12 cellular contexts compared by ENCODE assay signal in the genomic region with DNA sequence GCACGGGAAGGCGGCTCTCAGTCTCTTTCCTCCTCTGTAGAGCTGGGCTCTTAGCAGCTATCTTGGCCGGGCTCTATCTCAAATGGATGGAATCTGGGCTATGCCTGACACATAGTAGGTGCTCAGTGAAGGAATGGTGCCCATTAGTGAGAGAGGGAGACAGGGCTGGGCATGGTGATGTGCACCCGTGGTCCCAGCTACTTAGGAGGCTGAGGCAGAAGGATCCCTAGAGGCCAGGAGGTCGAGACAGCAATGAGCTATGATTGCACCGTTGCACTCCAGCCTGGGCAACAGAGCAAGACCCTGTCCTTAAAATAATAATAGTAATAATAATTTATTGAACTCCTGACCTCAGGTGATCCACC. TPM values are rescaled to one million over a fixed set of nuclear protein-coding genes. Genes with fewer than 3 reads are reported as not detected.
DNase-seq lines count a peak whose midpoint lies in the region; ATAC-seq, FAIRE-seq and TF ChIP-seq lines count a peak whose summit lies in the region.
"Had no signal": no experiment of that assay in that cellular context is flagged by ENCODE, and none has a peak within 500 bp of the region (broad histone marks: within the 10 kb centered on the region; RNA-seq: fewer than 3 reads in every experiment).

No MANE protein-coding gene starts in this region.

- H3K36me3 ChIP-seq in CD4-positive, CD25-positive, alpha-beta regulatory T cell (ENCODE audit: control insufficient read depth, insufficient read depth, low read length): no peaks in the 10 kb centered on the region
- H3K36me3 ChIP-seq in HCT116 (ENCODE audit: control insufficient read depth in 1 of 2, insufficient read depth in 2 of 2, low read length in 2 of 2) (no peaks in the 10 kb centered on the region), astrocyte (ENCODE audit: insufficient read depth, low read length) (no peaks in the 10 kb centered on the region)
- H3K36me3 ChIP-seq: pancreas, thyroid gland had no signal

- no TSS peak for BruUV-seq in HCT116 (replicated peaks; lab: Mats Ljungman, UMichigan)

- H3K4me1 ChIP-seq in CD4-positive, CD25-positive, alpha-beta regulatory T cell (ENCODE audit: control insufficient read depth, insufficient read depth, low read length, poor library complexity, severe bottlenecking): peaks cover 60% of the 10 kb centered on the region
- peaks cover 23 to 38% of the 10 kb centered on the region in 2 experiments for H3K4me1 ChIP-seq in HCT116 (ENCODE audit: control insufficient read depth in 1 of 2, insufficient read depth in 2 of 2, low read length in 2 of 2)
- H3K4me1 ChIP-seq in astrocyte (ENCODE audit: insufficient read depth, low read length): peaks cover 30% of the 10 kb centered on the region
- H3K4me1 ChIP-seq: pancreas had no signal

- CTCF ChIA-PET in HCT116 (lab: Charles Lee): interaction anchor here (1.0 to 1.4 kb wide), 5 partner anchors 8 to 91 kb away, joined by 3 to 6 read pairs (median 4); a partner anchor contains a TSS

- no peak for DNase-seq in CD4-positive, CD25-positive, alpha-beta regulatory T cell
- DNase-seq in HCT116 (ENCODE audit: low read depth, low spot score) (no peak), astrocyte (ENCODE audit: low read depth) (no peak), AG08395 (ENCODE audit: low spot score) (no peak), amniotic stem cell (lab: John Stamatoyannopoulos, UW) (no peak), MV-4-11 (lab: John Stamatoyannopoulos, UW) (no peak)
- DNase-seq in natural killer cell treated with Interleukin-12 subunit alpha and Interleukin-12 subunit beta and Interleukin-15 and Interleukin-18, amount 100 ng/mL, for 72 hours (ENCODE audit: low spot score): no peak
- DNase-seq: NCI-H2081, OCI-M1, pancreas, thyroid gland had no signal

- no peak for TF ChIP-seq CTCF in HCT116 (IDR thresholded peaks at IDR 0.05 in 2 of 3, conservative IDR thresholded peaks at IDR 0.05 in 1 of 3; ENCODE audit: borderline replicate concordance in 1 of 3, insufficient read depth in 1 of 3, low read depth in 2 of 3, low read length in 2 of 3)
- no peak for TF ChIP-seq CTCF in astrocyte (IDR thresholded peaks at IDR 0.05; ENCODE audit: insufficient read depth, low read depth, low read length)

- no peaks in the 10 kb centered on the region for H3K9me3 ChIP-seq in CD4-positive, CD25-positive, alpha-beta regulatory T cell (ENCODE audit: control insufficient read depth in 2 of 2, low read length in 2 of 2)
- H3K9me3 ChIP-seq in HCT116 (ENCODE audit: control insufficient read depth in 1 of 2, insufficient read depth in 1 of 2, low read depth in 1 of 2, low read length in 2 of 2): no peaks in the 10 kb centered on the region
- H3K9me3 ChIP-seq in astrocyte (ENCODE audit: insufficient read depth, low read depth, low read length): no peaks in the 10 kb centered on the region
- H3K9me3 ChIP-seq: pancreas, thyroid gland had no signal

- peak overlapping the region; percentile 70 for H3K27ac ChIP-seq in CD4-positive, CD25-positive, alpha-beta regulatory T cell (ENCODE audit: insufficient read depth, low read length, poor library complexity, severe bottlenecking)
- H3K27ac ChIP-seq in HCT116 (ENCODE audit: low read depth, low read length) (peak overlapping the region; percentile 63), astrocyte (ENCODE audit: low read depth, low read length) (peak overlapping the region; percentile 78)
- H3K27ac ChIP-seq: pancreas had no signal

- peak overlapping the region; percentile 43 for H3K9ac ChIP-seq in HCT116 (ENCODE audit: low read length)
- peak overlapping the region; percentile 58 for H3K9ac ChIP-seq in astrocyte (ENCODE audit: low read length)

- ATAC-seq in CD4-positive, CD25-positive, alpha-beta regulatory T cell (ENCODE audit: low read depth in 2 of 2): peak; percentile 1 to 3
- ATAC-seq in HCT116 (0 out of 2 replicates have a peak, but pooled peaks have one; percentile 7), GM21515 (IDR thresholded peaks at IDR 0.05; ENCODE audit: unreplicated experiment) (no peak)
- ATAC-seq in natural killer cell treated with Interleukin-12 subunit alpha and Interleukin-12 subunit beta and Interleukin-15 and Interleukin-18, amount 100 ng/mL, for 72 hours: no peak

- H3K4me2 ChIP-seq in HCT116 (ENCODE audit: low read length) (peak overlapping the region; percentile 64), astrocyte (ENCODE audit: low read length) (peak overlapping the region; percentile 77)

- H3K36me3 Mint-ChIP-seq in CD4-positive, CD25-positive, alpha-beta regulatory T cell: no peaks in the 10 kb centered on the region
- no peaks in the 10 kb centered on the region for H3K36me3 Mint-ChIP-seq in astrocyte (ENCODE audit: low read depth, unreplicated experiment)
- no peaks in the 10 kb centered on the region for H3K36me3 Mint-ChIP-seq in natural killer cell treated with Interleukin-12 subunit alpha and Interleukin-12 subunit beta and Interleukin-15 and Interleukin-18, amount 100 ng/mL, for 72 hours

- H3K79me2 ChIP-seq in HCT116 (ENCODE audit: insufficient read depth, low read length) (no peaks in the 10 kb centered on the region), astrocyte (ENCODE audit: insufficient read depth, low read length) (no peaks in the 10 kb centered on the region)

- intact Hi-C loops in HCT116 (cut with micrococcal nuclease): no loop called here

- H2AFZ ChIP-seq in HCT116 (ENCODE audit: low read depth, low read length, poor library complexity, severe bottlenecking) (peak overlapping the region; percentile 48), astrocyte (ENCODE audit: low read depth, low read length) (no peak overlapping the region)

- no peaks in the 10 kb centered on the region for H3K27me3 Mint-ChIP-seq in CD4-positive, CD25-positive, alpha-beta regulatory T cell
- peaks cover 5% of the 10 kb centered on the region for H3K27me3 Mint-ChIP-seq in astrocyte (ENCODE audit: low read depth, unreplicated experiment)
- peaks cover 0 to 1% of the 10 kb centered on the region in 2 donors for H3K27me3 Mint-ChIP-seq in natural killer cell treated with Interleukin-12 subunit alpha and Interleukin-12 subunit beta and Interleukin-15 and Interleukin-18, amount 100 ng/mL, for 72 hours

- no peaks in the 10 kb centered on the region for H3K9me2 ChIP-seq in HCT116 (ENCODE audit: insufficient read depth)

- FAIRE-seq in astrocyte (lab: Jason Lieb, UNC): no peak
- FAIRE-seq: pancreas had no signal

- H3K27me3 ChIP-seq in CD4-positive, CD25-positive, alpha-beta regulatory T cell (ENCODE audit: control insufficient read depth, insufficient read depth, low read length): no peaks in the 10 kb centered on the region
- no peaks in the 10 kb centered on the region for H3K27me3 ChIP-seq in HCT116 (ENCODE audit: insufficient read depth, low read length)
- no peaks in the 10 kb centered on the region for H3K27me3 ChIP-seq in astrocyte (ENCODE audit: insufficient read depth, low read length)
- H3K27me3 ChIP-seq: pancreas, thyroid gland had no signal

- H3K9me3 Mint-ChIP-seq in CD4-positive, CD25-positive, alpha-beta regulatory T cell: no peaks in the 10 kb centered on the region
- H3K9me3 Mint-ChIP-seq in astrocyte (ENCODE audit: unreplicated experiment): no peaks in the 10 kb centered on the region
- H3K9me3 Mint-ChIP-seq in natural killer cell treated with Interleukin-12 subunit alpha and Interleukin-12 subunit beta and Interleukin-15 and Interleukin-18, amount 100 ng/mL, for 72 hours: no peaks in the 10 kb centered on the region

- H3K4me1 Mint-ChIP-seq in CD4-positive, CD25-positive, alpha-beta regulatory T cell: peaks cover 17 to 73% (median 39%) of the 10 kb centered on the region in 4 donors
- peaks cover 20% of the 10 kb centered on the region for H3K4me1 Mint-ChIP-seq in astrocyte (ENCODE audit: low read depth, unreplicated experiment)
- H3K4me1 Mint-ChIP-seq in natural killer cell treated with Interleukin-12 subunit alpha and Interleukin-12 subunit beta and Interleukin-15 and Interleukin-18, amount 100 ng/mL, for 72 hours (ENCODE audit: low read depth in 2 of 2): peaks cover 62 to 64% of the 10 kb centered on the region in 2 donors

- POLR2A ChIA-PET in HCT116 (lab: Charles Lee): interaction anchor here (0.5 to 2.4 kb wide), 5 partner anchors 10 to 1274 kb away, joined by 3 to 32 read pairs (median 4); a partner anchor contains a TSS

- H3K4me3 Mint-ChIP-seq in CD4-positive, CD25-positive, alpha-beta regulatory T cell: peak overlapping the region; percentile 71 to 92 (median 90)
- no peak overlapping the region for H3K4me3 Mint-ChIP-seq in astrocyte (ENCODE audit: unreplicated experiment)
- H3K4me3 Mint-ChIP-seq in natural killer cell treated with Interleukin-12 subunit alpha and Interleukin-12 subunit beta and Interleukin-15 and Interleukin-18, amount 100 ng/mL, for 72 hours: peak overlapping the region; percentile 91

- no peak for TF ChIP-seq RAD21 in HCT116 (IDR thresholded peaks at IDR 0.05; ENCODE audit: low read depth)

- H4K20me1 ChIP-seq in HCT116 (ENCODE audit: insufficient read depth): no peaks in the 10 kb centered on the region
- H4K20me1 ChIP-seq in astrocyte (ENCODE audit: insufficient read depth, low read length): no peaks in the 10 kb centered on the region

- RAD21 ChIA-PET in HCT116 (lab: Charles Lee; ENCODE audit: low non-redundant PET in 1 of 2, low total read pairs in 2 of 2, uncharacterized antibody in 2 of 2, unreplicated experiment in 2 of 2): interaction anchor here in 1 of 2 experiments (0.9 kb wide), 1 partner anchor 44 kb away, joined by 3 read pairs; no protein-coding TSS in a partner anchor

- peak overlapping the region; percentile 94 to 97 (median 95) for H3K27ac Mint-ChIP-seq in CD4-positive, CD25-positive, alpha-beta regulatory T cell
- H3K27ac Mint-ChIP-seq in astrocyte (ENCODE audit: unreplicated experiment): peak overlapping the region; percentile 31
- H3K27ac Mint-ChIP-seq in natural killer cell treated with Interleukin-12 subunit alpha and Interleukin-12 subunit beta and Interleukin-15 and Interleukin-18, amount 100 ng/mL, for 72 hours: peak overlapping the region; percentile 83 to 91

- no peak for TF ChIP-seq POLR2A in HCT116 (IDR thresholded peaks at IDR 0.05; ENCODE audit: borderline replicate concordance, extremely low read depth, insufficient read depth, insufficient read length)

- peak overlapping the region; percentile 26 for H3K4me3 ChIP-seq in CD4-positive, CD25-positive, alpha-beta regulatory T cell (ENCODE audit: low read depth, low read length)
- H3K4me3 ChIP-seq in HCT116 (replicated peaks in 1 of 2; ENCODE audit: low read depth in 1 of 2, low read length in 2 of 2): peak overlapping the region in 1 of 2 experiments; percentile 38; a peak in 2 of 4 replicates
- no peak overlapping the region for H3K4me3 ChIP-seq in astrocyte (ENCODE audit: insufficient read depth, low read depth, low read length)
- H3K4me3 ChIP-seq: pancreas, thyroid gland had no signal

TF ChIP-seq in HCT116, 20 proteins besides CTCF, POLR2A, EP300 and RAD21:
- TF ChIP-seq ZFX (IDR thresholded peaks at IDR 0.05): no peak
- TF ChIP-seq EGR1 (IDR thresholded peaks at IDR 0.05; ENCODE audit: low read depth): no peak

RNA-seq across cellular contexts. Expression of a gene that starts 14.7 kb away (rescaled TPM):
- total RNA-seq in CD4-positive, CD25-positive, alpha-beta regulatory T cell: 725 TPM
- 100 to 1,000 TPM in 2 of 4 donors, 10 to 100 TPM in 2; 95.1 to 139 (median 118) TPM for polyA plus RNA-seq in CD4-positive, CD25-positive, alpha-beta regulatory T cell
- 39.4 TPM for total RNA-seq in HCT116 (2021; ENCODE audit: unreplicated experiment)
- 37.7 and 54.7 TPM in 2 replicates for polyA plus RNA-seq in HCT116 (2012)
- 1.9 and 2.0 TPM in 2 replicates for total RNA-seq in astrocyte
- 1 to 10 TPM; 3.4 to 6.7 TPM for total RNA-seq in natural killer cell treated with Interleukin-12 subunit alpha and Interleukin-12 subunit beta and Interleukin-15 and Interleukin-18, amount 100 ng/mL, for 72 hours

Comparison
In these comparisons a context has a peak if more than half of its experiments do, and no peak if none do; other contexts are left out.
1. ATAC-seq: peak in CD4-positive, CD25-positive, alpha-beta regulatory T cell (2 of 2) and HCT116 (single experiment); none in natural killer cell treated with Interleukin-12 subunit alpha and Interleukin-12 subunit beta and Interleukin-15 and Interleukin-18, amount 100 ng/mL, for 72 hours (0 of 2) and GM21515 (single experiment).
2. H3K27ac Mint-ChIP-seq: peak in every context shown above with its lines; median percentile 95 in CD4-positive, CD25-positive, alpha-beta regulatory T cell; 87 in natural killer cell treated with Interleukin-12 subunit alpha and Interleukin-12 subunit beta and Interleukin-15 and Interleukin-18, amount 100 ng/mL, for 72 hours; 31 in astrocyte.
3. RNA of a gene that starts 14.7 kb away (total RNA-seq): 725 TPM in CD4-positive, CD25-positive, alpha-beta regulatory T cell (single experiment); 39.4 TPM in HCT116 (single experiment), 3.4 to 6.7 TPM in natural killer cell treated with Interleukin-12 subunit alpha and Interleukin-12 subunit beta and Interleukin-15 and Interleukin-18, amount 100 ng/mL, for 72 hours and 1.9 to 2.0 TPM in astrocyte; every median in the first group is over 10 times any median in the second.
4. Peak in every context shown above with its lines, with median percentiles within 50 percentile points of each other: H3K27ac ChIP-seq.